Comparison of ENCODE assay signal across 1 cellular context in the genomic region with DNA sequence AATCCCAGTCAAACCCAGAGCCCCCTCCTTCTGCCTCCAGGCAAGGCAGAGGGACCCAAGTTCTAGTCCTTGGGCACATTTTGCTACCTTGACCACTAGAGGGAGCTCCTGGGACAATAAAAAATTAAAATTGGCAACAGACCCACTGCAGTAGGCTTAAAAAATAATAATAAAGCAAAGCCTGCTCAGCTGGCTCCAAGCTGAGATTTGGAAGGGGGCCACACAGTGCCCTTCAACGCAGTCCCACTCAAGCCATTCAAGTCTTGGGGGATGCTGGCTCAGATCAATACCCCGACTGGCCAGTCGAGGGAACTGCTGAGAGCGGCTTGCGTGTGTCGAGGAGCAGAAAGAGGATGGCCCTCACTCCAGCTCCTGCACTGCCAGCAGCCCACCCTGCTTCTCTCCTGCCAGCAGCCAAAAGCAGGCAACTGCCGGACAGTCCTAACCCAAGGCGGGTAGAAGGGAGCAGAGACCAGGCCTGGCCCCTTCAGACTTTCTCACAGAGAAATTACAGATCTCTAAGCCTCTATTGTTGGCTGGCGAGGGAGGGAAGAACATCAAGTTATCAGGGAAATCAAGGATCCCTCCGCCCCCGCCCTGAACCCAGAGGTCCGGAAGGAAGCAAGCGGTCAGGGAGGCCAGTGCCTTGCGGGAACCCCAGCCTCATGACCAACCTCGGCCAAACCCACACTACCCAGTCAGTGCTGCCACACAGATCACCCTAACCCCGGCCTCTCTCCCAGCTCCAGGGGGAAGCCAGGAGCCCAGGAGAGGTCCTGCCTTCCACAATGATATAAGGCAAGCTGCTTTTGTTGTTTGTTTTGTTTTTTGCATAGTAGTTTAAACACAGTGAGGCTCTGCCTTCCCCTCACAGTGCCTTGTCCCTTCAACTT.
A peak's percentile ranks its signal among the peaks of the same experiment; 100 is the strongest.
TF ChIP-seq lines count a peak whose summit lies in the region.

No MANE protein-coding gene starts in this region.

TF ChIP-seq in A549, 52 proteins besides CTCF, POLR2A, EP300 and RAD21:
- peak; percentile 80 for TF ChIP-seq SMC3 (IDR thresholded peaks at IDR 0.05)
- TF ChIP-seq, protein P1, sequence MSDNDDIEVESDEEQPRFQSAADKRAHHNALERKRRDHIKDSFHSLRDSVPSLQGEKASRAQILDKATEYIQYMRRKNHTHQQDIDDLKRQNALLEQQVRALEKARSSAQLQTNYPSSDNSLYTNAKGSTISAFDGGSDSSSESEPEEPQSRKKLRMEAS (IDR thresholded peaks at IDR 0.05), result no peak
- no peak for TF ChIP-seq HOXB13 (CRISPR knock-in tag; IDR thresholded peaks at IDR 0.05; ENCODE audit: low read depth)
